26 cellular contexts compared by ENCODE assay signal in the genomic region with DNA sequence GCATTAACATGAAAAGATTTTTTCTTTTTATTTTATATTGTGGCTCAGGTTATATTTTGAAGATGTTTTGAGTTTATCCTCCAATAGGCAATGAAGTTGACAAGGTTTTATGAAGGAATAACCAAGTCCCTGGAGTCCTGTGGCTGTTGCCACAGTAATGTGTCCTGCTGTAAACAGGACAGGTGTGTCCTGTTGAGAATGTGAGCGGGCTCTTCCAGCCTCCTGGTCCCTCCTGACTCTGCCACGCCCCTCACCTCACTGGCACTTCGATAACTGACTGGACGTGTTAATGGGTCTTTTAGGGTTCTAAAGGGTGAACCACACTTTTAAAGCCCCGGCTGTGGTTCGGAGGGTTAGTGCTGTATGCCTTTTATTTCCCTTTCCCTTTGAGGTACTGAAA. TPM values are rescaled to one million over a fixed set of nuclear protein-coding genes. Genes with fewer than 3 reads are reported as not detected.
DNase-seq lines count a peak whose midpoint lies in the region; ATAC-seq and TF ChIP-seq lines count a peak whose summit lies in the region.
"Had no signal": no experiment of that assay in that cellular context is flagged by ENCODE, and none has a peak within 500 bp of the region (broad histone marks: within the 10 kb centered on the region; RNA-seq: fewer than 3 reads in every experiment).

No MANE protein-coding gene starts in this region.

- no peak for ATAC-seq in heart right ventricle
- peak; percentile 62 for ATAC-seq in left colon
- no peak for ATAC-seq in PC-3

- no peaks in the 10 kb centered on the region for H3K9me2 ChIP-seq in PC-3 (replicated peaks; ENCODE audit: low read length)

- no peak overlapping the region for H3K4me3 ChIP-seq in heart right ventricle
- no peak overlapping the region for H3K4me3 ChIP-seq in PC-3 (ENCODE audit: low read length)
- H3K4me3 ChIP-seq: K562, MG63, SJSA1 had no signal

- H3K9me3 ChIP-seq in heart right ventricle (no peaks in the 10 kb centered on the region), PC-3 (ENCODE audit: low read length) (no peaks in the 10 kb centered on the region)
- H3K9me3 ChIP-seq: BE2C, MG63, SJSA1 had no signal

- POLR2A ChIA-PET in PC-3 (lab: Charles Lee; ENCODE audit: unreplicated experiment): no interaction called here

- H3K79me2 ChIP-seq in PC-3 (ENCODE audit: low read length): no peaks in the 10 kb centered on the region

- H3K4me1 ChIP-seq in heart right ventricle: peaks cover 6 to 57% (median 38%) of the 10 kb centered on the region in 9 donors
- peaks cover 6% of the 10 kb centered on the region; the same call in 1 of the 2 replicates for H3K4me1 ChIP-seq in PC-3 (ENCODE audit: insufficient read depth, low read length)
- H3K4me1 ChIP-seq: BE2C had no signal

- H3F3A ChIP-seq in PC-3 (ENCODE audit: low read length, unreplicated experiment): no peaks in the 10 kb centered on the region

- DNase-seq in heart right ventricle (no peak), cardiac septum (ENCODE audit: low spot score) (no peak), SW480 (ENCODE audit: low spot score) (peak; percentile 58), left colon (no peak), PC-3 (no peak), GM19240 (ENCODE audit: insufficient read length, low spot score) (no peak)
- DNase-seq in stimulated activated CD4-positive, alpha-beta T cell treated with anti-CD3 and anti-CD28 coated beads, Interleukin-2, amount 100 ng/mL, for 24 hours: no peak
- DNase-seq: BE2C; Calu3; CD4-positive, alpha-beta memory T cell; DMS153; GOT3; HCEC 1CT; MG63; NCI-H1048; NCI-H1417 treated with DMSO at 0.1 percent for 48 hours; NCI-H187; NCI-H226; NCI-H510A treated with DMSO at 0.1 percent for 48 hours; NCI-H82 had no signal

- no peak overlapping the region for H3K4me2 ChIP-seq in PC-3 (ENCODE audit: low read length)

- H2AFZ ChIP-seq in PC-3 (ENCODE audit: low read length): no peak overlapping the region

- WGBS in heart right ventricle, 2 donors: 86% methylated on average over 6 of the region's 6 CpGs

- H3K27ac ChIP-seq in heart right ventricle (peak overlapping the region in 9 of 10 donors; percentile 23 to 90 (median 85)), PC-3 (ENCODE audit: low read length) (no peak overlapping the region)
- H3K27ac ChIP-seq: SJSA1 had no signal

- CTCF ChIA-PET in PC-3 (lab: Charles Lee): no interaction called here

- H3K36me3 ChIP-seq in heart right ventricle: peaks cover 0 to 53% (median 0%) of the 10 kb centered on the region in 9 donors
- peaks cover 11% of the 10 kb centered on the region; the same call in 1 of the 2 replicates for H3K36me3 ChIP-seq in PC-3 (ENCODE audit: low read depth, low read length)
- H3K36me3 ChIP-seq: BE2C had no signal

- no peaks in the 10 kb centered on the region for H4K20me1 ChIP-seq in PC-3 (ENCODE audit: low read length)

- H3K27me3 ChIP-seq in heart right ventricle (no peaks in the 10 kb centered on the region), PC-3 (ENCODE audit: low read length) (no peaks in the 10 kb centered on the region)
- H3K27me3 ChIP-seq: BE2C, MG63, SJSA1 had no signal

- TF ChIP-seq CTCF in heart right ventricle (IDR thresholded peaks at IDR 0.05) (no peak), PC-3 (conservative IDR thresholded peaks at IDR 0.05; ENCODE audit: low read depth, low read length) (no peak)

- no peak overlapping the region for H3K9ac ChIP-seq in PC-3 (ENCODE audit: low read length)

- intact Hi-C loops in heart right ventricle (cut with DNase I) (no loop called here), cardiac septum (cut with DNase I) (loop anchor here (2.0 kb wide), 1 partner anchor 14 kb away; no protein-coding TSS in a partner anchor), left colon (cut with DNase I, micrococcal nuclease) (no loop called here), PC-3 (cut with micrococcal nuclease) (no loop called here)

- BruUV-seq in PC-3 (replicated peaks; lab: Mats Ljungman, UMichigan): no TSS peak

RNA-seq across cellular contexts. Expression of a gene that starts 47.8 kb away (rescaled TPM):
- total RNA-seq in heart right ventricle: not detected
- polyA plus RNA-seq in heart right ventricle: not detected
- total RNA-seq in cardiac septum: not detected
- not detected for total RNA-seq in left colon
- not detected in 2 replicates for total RNA-seq in PC-3 (2014; rRNA removed)
- total RNA-seq: A673; Calu3; CD4-positive, alpha-beta memory T cell; G401; K562; LHCN-M2; OCI-LY7; SJSA1 had no signal
- polyA plus RNA-seq: CD4-positive, alpha-beta memory T cell; K562 had no signal
